Comparison of ENCODE assay signal across 9 cellular contexts in genomic region chr6:42726026-42726425, GRCh38. TPM values are rescaled to one million over a fixed set of nuclear protein-coding genes. Genes with fewer than 3 reads are reported as not detected.
DNase-seq lines count a peak whose midpoint lies in the region; ATAC-seq, FAIRE-seq and TF ChIP-seq lines count a peak whose summit lies in the region.
"Had no signal": no experiment of that assay in that cellular context is flagged by ENCODE, and none has a peak within 500 bp of the region (broad histone marks: within the 10 kb centered on the region; RNA-seq: fewer than 3 reads in every experiment).

No MANE protein-coding gene starts in this region.

- DNase-seq in HepG2 (ENCODE audit: low spot score) (no peak), adipocyte (ENCODE audit: low read depth) (no peak), uterus (no peak), HuH-7.5 (ENCODE audit: low spot score) (no peak), NCI-H1092 (lab: John Stamatoyannopoulos, UW) (no peak)

- TF ChIP-seq CTCF in liver (IDR thresholded peaks at IDR 0.05; ENCODE audit: low read depth, low read length, missing input control) (no peak), HepG2 (CRISPR knock-in tag; IDR thresholded peaks at IDR 0.05) (no peak), uterus (IDR thresholded peaks at IDR 0.05) (no peak)

- H3K4me2 ChIP-seq in HepG2 (ENCODE audit: low read depth, low read length): no peak overlapping the region

- no peak for FAIRE-seq in HepG2 (lab: Jason Lieb, UNC)
- FAIRE-seq: bronchial epithelial cell had no signal

- no peaks in the 10 kb centered on the region for H3K79me2 ChIP-seq in HepG2 (ENCODE audit: insufficient read depth, low read length)

- H3K4me1 ChIP-seq in liver (ENCODE audit: control insufficient read depth in 4 of 4, insufficient read depth in 4 of 4, low read length in 3 of 4): peaks cover 0 to 12% (median 10%) of the 10 kb centered on the region in 4 donors
- H3K4me1 ChIP-seq in HepG2 (ENCODE audit: insufficient read depth, low read length): peaks cover 20% of the 10 kb centered on the region
- H3K4me1 ChIP-seq in adipocyte (ENCODE audit: control insufficient read depth, insufficient read depth, low read length): peaks cover 13% of the 10 kb centered on the region
- H3K4me1 ChIP-seq in muscle layer of duodenum (ENCODE audit: control insufficient read depth in 1 of 2, insufficient read depth in 2 of 2, low read length in 2 of 2): peaks cover 6 to 18% of the 10 kb centered on the region in 2 donors
- H3K4me1 ChIP-seq in uterus: no peaks in the 10 kb centered on the region

- no peak overlapping the region for H2AFZ ChIP-seq in HepG2 (ENCODE audit: low read length)

- H3K4me3 ChIP-seq in liver (ENCODE audit: low read depth in 1 of 3, low read length in 3 of 3): no peak overlapping the region
- no peak overlapping the region for H3K4me3 ChIP-seq in HepG2 (replicated peaks in 1 of 3; ENCODE audit: insufficient read depth in 1 of 3, low read depth in 2 of 3, low read length in 3 of 3)
- H3K4me3 ChIP-seq in adipocyte (ENCODE audit: low read length): peak overlapping the region; percentile 79
- peak overlapping the region; percentile 70 to 79 for H3K4me3 ChIP-seq in muscle layer of duodenum (ENCODE audit: low read depth in 1 of 2, low read length in 2 of 2)
- no peak overlapping the region for H3K4me3 ChIP-seq in uterus

- H3K27ac ChIP-seq in liver (ENCODE audit: low read depth in 1 of 2, low read length in 2 of 2) (peak overlapping the region; percentile 21 to 73), HepG2 (ENCODE audit: extremely low read length, insufficient read depth, low read length) (no peak overlapping the region), muscle layer of duodenum (ENCODE audit: low read length) (peak overlapping the region; percentile 54), uterus (peak overlapping the region; percentile 83 to 87)

- ATAC-seq in HepG2 (no peak), GM18502 (IDR thresholded peaks at IDR 0.05; ENCODE audit: poor library complexity, unreplicated experiment) (no peak)

- no peak for TF ChIP-seq POLR2A in HepG2 (IDR thresholded peaks at IDR 0.05; ENCODE audit: insufficient read depth in 1 of 2, low read depth in 2 of 2, low read length in 2 of 2)
- no peak for TF ChIP-seq POLR2A in uterus (IDR thresholded peaks at IDR 0.05)

- no peaks in the 10 kb centered on the region for H3K36me3 ChIP-seq in liver (ENCODE audit: control insufficient read depth in 4 of 4, insufficient read depth in 3 of 4, low read depth in 1 of 4, low read length in 3 of 4)
- H3K36me3 ChIP-seq in HepG2 (replicated peaks in 1 of 2; ENCODE audit: control insufficient read depth in 1 of 2, insufficient read depth in 2 of 2, low read length in 2 of 2): no peaks in the 10 kb centered on the region
- H3K36me3 ChIP-seq in adipocyte (ENCODE audit: control insufficient read depth, insufficient read depth, low read length, severe bottlenecking): no peaks in the 10 kb centered on the region
- peaks cover 8 to 9% of the 10 kb centered on the region in 2 donors for H3K36me3 ChIP-seq in muscle layer of duodenum (ENCODE audit: control insufficient read depth in 1 of 2, insufficient read depth in 2 of 2, low read length in 2 of 2)
- H3K36me3 ChIP-seq in uterus: no peaks in the 10 kb centered on the region

- POLR2A ChIA-PET in HepG2 (lab: Yijun Ruan, JAX): interaction anchor here (0.9 to 2.4 kb wide), 4 partner anchors 20 to 154 kb away, joined by 4 to 14 read pairs (median 4); partner anchors contain the start of genes RPL7L1 and TBCC

- no peaks in the 10 kb centered on the region for H3K27me3 ChIP-seq in liver (ENCODE audit: control insufficient read depth in 4 of 4, insufficient read depth in 4 of 4, low read length in 3 of 4)
- no peaks in the 10 kb centered on the region for H3K27me3 ChIP-seq in HepG2 (ENCODE audit: control insufficient read depth in 1 of 2, insufficient read depth in 2 of 2, low read length in 2 of 2)
- no peaks in the 10 kb centered on the region for H3K27me3 ChIP-seq in adipocyte (replicated peaks; ENCODE audit: control insufficient read depth, insufficient read depth, low read length)
- no peaks in the 10 kb centered on the region for H3K27me3 ChIP-seq in muscle layer of duodenum (ENCODE audit: low read depth, low read length)
- no peaks in the 10 kb centered on the region for H3K27me3 ChIP-seq in uterus

- H4K20me1 ChIP-seq in HepG2 (ENCODE audit: insufficient read depth, low read length): no peaks in the 10 kb centered on the region

- TF ChIP-seq EP300 in HepG2 (IDR thresholded peaks at IDR 0.05; ENCODE audit: low read depth in 2 of 2, low read length in 2 of 2): no peak
- TF ChIP-seq EP300 in HepG2 (CRISPR knock-in tag; IDR thresholded peaks at IDR 0.05; ENCODE audit: borderline replicate concordance): no peak

- in situ Hi-C loops in HepG2 (cut with HindIII; ENCODE audit: extremely low pct_ligation_motif_present, low pct_unique_long_range_greater_than_20kb): loop anchor here (5.0 kb wide), 1 partner anchor 64 kb away; no protein-coding TSS in a partner anchor

- H3K9me3 ChIP-seq in liver (ENCODE audit: control insufficient read depth in 4 of 4, low read length in 3 of 4): no peaks in the 10 kb centered on the region
- no peaks in the 10 kb centered on the region for H3K9me3 ChIP-seq in HepG2 (ENCODE audit: low read length)
- no peaks in the 10 kb centered on the region for H3K9me3 ChIP-seq in adipocyte (ENCODE audit: control insufficient read depth, low read length)
- no peaks in the 10 kb centered on the region for H3K9me3 ChIP-seq in muscle layer of duodenum (ENCODE audit: control insufficient read depth in 1 of 2, low read length in 2 of 2)
- H3K9me3 ChIP-seq in uterus: no peaks in the 10 kb centered on the region

- no peak for TF ChIP-seq RAD21 in liver (IDR thresholded peaks at IDR 0.05)
- no peak for TF ChIP-seq RAD21 in HepG2 (CRISPR knock-in tag; IDR thresholded peaks at IDR 0.05)

- H3K9ac ChIP-seq in liver (ENCODE audit: low read depth in 1 of 2, low read length in 2 of 2) (peak overlapping the region in 1 of 2 donors; percentile 21), HepG2 (ENCODE audit: insufficient read depth, low read depth, low read length) (no peak overlapping the region), adipocyte (ENCODE audit: low read length) (peak overlapping the region; percentile 81)

- intact Hi-C loops in HepG2 (cut with micrococcal nuclease; ENCODE audit: unreplicated experiment) (loop anchor here (1.0 to 5.0 kb wide), 3 partner anchors 65 to 166 kb away; a partner anchor contains a TSS), uterus (cut with DNase I; ENCODE audit: low total_unique reads) (loop anchor here (2.0 kb wide), 1 partner anchor 65 kb away; no protein-coding TSS in a partner anchor)

- BruUV-seq in HepG2 (replicated peaks; lab: Mats Ljungman, UMichigan): no TSS peak

- CTCF ChIA-PET in HepG2 (lab: Yijun Ruan, JAX; ENCODE audit: low intra/inter-chr PET ratio, low total read pairs): interaction anchor here (0.6 to 1.9 kb wide), 4 partner anchors 64 to 417 kb away, joined by 3 to 29 read pairs (median 8); no protein-coding TSS in a partner anchor

RNA-seq across cellular contexts. Expression of gene PRPH2, which starts 3.6 kb away (rescaled TPM):
- total RNA-seq in liver (under 1 TPM; 0.08 to 0.33 TPM), HepG2 (2016; rRNA removed; fragmentation: Illumina TruSeq; extraction: Trizol) (0.04 and 0.06 TPM in 2 replicates), uterus (1 to 10 TPM in 3 of 4 donors, not detected in 1; 2.0 to 7.0 (median 5.8) TPM)
- polyA plus RNA-seq in liver (under 1 TPM; 0.06 to 0.17 TPM), HepG2 (2011; rRNA removed) (0.03 and 0.05 TPM in 2 replicates)
- total RNA-seq in HepG2 (2016; cell fraction: cytosol; rRNA removed; fragmentation: Illumina TruSeq; extraction: Trizol; ENCODE audit: low read depth): 0.10 TPM in 1 of 2 replicates, not detected in the other
- 0.04 TPM in 1 of 2 replicates, not detected in the other for total RNA-seq in HepG2 (2016; cell fraction: insoluble cytoplasmic fraction; rRNA removed; fragmentation: Illumina TruSeq; extraction: Trizol)
- total RNA-seq in HepG2 (2016; cell fraction: membrane; rRNA removed; fragmentation: Illumina TruSeq; extraction: Trizol): 0.10 TPM in 1 of 2 replicates, not detected in the other
- total RNA-seq in HepG2 (2016; cell fraction: nucleus; rRNA removed; fragmentation: Illumina TruSeq; extraction: Trizol): not detected in 2 replicates
- 0.05 TPM in 2 replicates for polyA plus RNA-seq in HepG2 (2011; cell fraction: cytosol; rRNA removed)
- 0.08 TPM in 1 of 2 replicates, not detected in the other for polyA plus RNA-seq in HepG2 (2011; cell fraction: nucleus; rRNA removed)
- not detected in 2 replicates for polyA plus RNA-seq in HepG2 (2012)
- not detected in 2 replicates for polyA plus RNA-seq in HepG2 (2016; cell fraction: cytosol; fragmentation: Illumina TruSeq; extraction: Trizol; ENCODE audit: low read depth)
- polyA plus RNA-seq in HepG2 (2016; cell fraction: insoluble cytoplasmic fraction; fragmentation: Illumina TruSeq; extraction: Trizol; ENCODE audit: low read depth): not detected in 2 replicates
- not detected in 2 replicates for polyA plus RNA-seq in HepG2 (2016; cell fraction: membrane; fragmentation: Illumina TruSeq; extraction: Trizol; ENCODE audit: low read depth)
- not detected in 2 replicates for polyA plus RNA-seq in HepG2 (2016; cell fraction: nucleus; fragmentation: Illumina TruSeq; extraction: Trizol; ENCODE audit: insufficient read depth, low read depth)
- not detected in 2 replicates for polyA minus RNA-seq in HepG2 (2011; rRNA and poly(A)+ RNA removed; ENCODE audit: low replicate concordance)
- polyA minus RNA-seq in HepG2 (2011; cell fraction: cytosol; rRNA and poly(A)+ RNA removed): not detected in 2 replicates
- 0.12 TPM in 1 of 2 replicates, not detected in the other for polyA minus RNA-seq in HepG2 (2011; cell fraction: nucleus; rRNA and poly(A)+ RNA removed)
- total RNA-seq: bronchial epithelial cell had no signal

RNA-seq across cellular contexts. Expression of gene TBCC, which starts 19.9 kb away (rescaled TPM):
- total RNA-seq in liver: 10 to 100 TPM; 12.4 to 13.5 TPM
- polyA plus RNA-seq in liver: 10 to 100 TPM in 1 of 2 donors, 1 to 10 TPM in 1; 6.9 to 10.9 TPM
- 36.1 and 43.2 TPM in 2 replicates for total RNA-seq in HepG2 (2016; rRNA removed; fragmentation: Illumina TruSeq; extraction: Trizol)
- 13.4 and 14.0 TPM in 2 replicates for total RNA-seq in HepG2 (2016; cell fraction: cytosol; rRNA removed; fragmentation: Illumina TruSeq; extraction: Trizol; ENCODE audit: low read depth)
- total RNA-seq in HepG2 (2016; cell fraction: insoluble cytoplasmic fraction; rRNA removed; fragmentation: Illumina TruSeq; extraction: Trizol): 37.2 and 41.5 TPM in 2 replicates
- total RNA-seq in HepG2 (2016; cell fraction: membrane; rRNA removed; fragmentation: Illumina TruSeq; extraction: Trizol): 20.4 and 22.9 TPM in 2 replicates
- 17.5 and 20.0 TPM in 2 replicates for total RNA-seq in HepG2 (2016; cell fraction: nucleus; rRNA removed; fragmentation: Illumina TruSeq; extraction: Trizol)
- 14.8 and 18.0 TPM in 2 replicates for polyA plus RNA-seq in HepG2 (2011; rRNA removed)
- 14.9 and 15.6 TPM in 2 replicates for polyA plus RNA-seq in HepG2 (2011; cell fraction: cytosol; rRNA removed)
- polyA plus RNA-seq in HepG2 (2011; cell fraction: nucleus; rRNA removed): 12.6 and 13.8 TPM in 2 replicates
- 12.0 and 15.3 TPM in 2 replicates for polyA plus RNA-seq in HepG2 (2012)
- polyA plus RNA-seq in HepG2 (2016; cell fraction: cytosol; fragmentation: Illumina TruSeq; extraction: Trizol; ENCODE audit: low read depth): 5.2 and 5.5 TPM in 2 replicates
- polyA plus RNA-seq in HepG2 (2016; cell fraction: insoluble cytoplasmic fraction; fragmentation: Illumina TruSeq; extraction: Trizol; ENCODE audit: low read depth): 26.8 and 28.7 TPM in 2 replicates
- 7.8 and 9.2 TPM in 2 replicates for polyA plus RNA-seq in HepG2 (2016; cell fraction: membrane; fragmentation: Illumina TruSeq; extraction: Trizol; ENCODE audit: low read depth)
- 20.6 and 21.7 TPM in 2 replicates for polyA plus RNA-seq in HepG2 (2016; cell fraction: nucleus; fragmentation: Illumina TruSeq; extraction: Trizol; ENCODE audit: insufficient read depth, low read depth)
- polyA minus RNA-seq in HepG2 (2011; rRNA and poly(A)+ RNA removed; ENCODE audit: low replicate concordance): 10.7 and 14.8 TPM in 2 replicates
- 8.2 and 9.3 TPM in 2 replicates for polyA minus RNA-seq in HepG2 (2011; cell fraction: cytosol; rRNA and poly(A)+ RNA removed)
- polyA minus RNA-seq in HepG2 (2011; cell fraction: nucleus; rRNA and poly(A)+ RNA removed): 7.6 and 7.7 TPM in 2 replicates
- 10 to 100 TPM in 3 of 4 donors, 1 to 10 TPM in 1; 7.9 to 48.7 (median 14.6) TPM for total RNA-seq in uterus

RNA-seq across cellular contexts. Expression of gene BICRAL, which starts 55.8 kb away (rescaled TPM):
- total RNA-seq in liver (1 to 10 TPM; 5.5 to 6.8 TPM), HepG2 (2016; rRNA removed; fragmentation: Illumina TruSeq; extraction: Trizol) (5.0 and 6.8 TPM in 2 replicates), uterus (10 to 100 TPM in 3 of 4 donors, 1 to 10 TPM in 1; 7.4 to 35.3 (median 18.2) TPM)
- polyA plus RNA-seq in liver (1 to 10 TPM; 1.7 to 2.3 TPM), HepG2 (2011; rRNA removed) (11.1 and 13.5 TPM in 2 replicates)
- total RNA-seq in HepG2 (2016; cell fraction: cytosol; rRNA removed; fragmentation: Illumina TruSeq; extraction: Trizol; ENCODE audit: low read depth): 1.6 and 1.9 TPM in 2 replicates
- total RNA-seq in HepG2 (2016; cell fraction: insoluble cytoplasmic fraction; rRNA removed; fragmentation: Illumina TruSeq; extraction: Trizol): 4.5 and 6.4 TPM in 2 replicates
- 4.8 and 5.3 TPM in 2 replicates for total RNA-seq in HepG2 (2016; cell fraction: membrane; rRNA removed; fragmentation: Illumina TruSeq; extraction: Trizol)
- 4.9 and 6.1 TPM in 2 replicates for total RNA-seq in HepG2 (2016; cell fraction: nucleus; rRNA removed; fragmentation: Illumina TruSeq; extraction: Trizol)
- polyA plus RNA-seq in HepG2 (2011; cell fraction: cytosol; rRNA removed): 9.5 and 11.4 TPM in 2 replicates
- 9.0 and 9.1 TPM in 2 replicates for polyA plus RNA-seq in HepG2 (2011; cell fraction: nucleus; rRNA removed)
- polyA plus RNA-seq in HepG2 (2012): 7.3 and 7.8 TPM in 2 replicates
- polyA plus RNA-seq in HepG2 (2016; cell fraction: cytosol; fragmentation: Illumina TruSeq; extraction: Trizol; ENCODE audit: low read depth): 0.24 and 0.26 TPM in 2 replicates
- 5.3 and 6.6 TPM in 2 replicates for polyA plus RNA-seq in HepG2 (2016; cell fraction: insoluble cytoplasmic fraction; fragmentation: Illumina TruSeq; extraction: Trizol; ENCODE audit: low read depth)
- polyA plus RNA-seq in HepG2 (2016; cell fraction: membrane; fragmentation: Illumina TruSeq; extraction: Trizol; ENCODE audit: low read depth): 1.5 and 1.7 TPM in 2 replicates
- polyA plus RNA-seq in HepG2 (2016; cell fraction: nucleus; fragmentation: Illumina TruSeq; extraction: Trizol; ENCODE audit: insufficient read depth, low read depth): 8.7 and 9.2 TPM in 2 replicates
- 16.6 and 32.3 TPM in 2 replicates for polyA minus RNA-seq in HepG2 (2011; rRNA and poly(A)+ RNA removed; ENCODE audit: low replicate concordance)
- polyA minus RNA-seq in HepG2 (2011; cell fraction: cytosol; rRNA and poly(A)+ RNA removed): 14.7 and 15.5 TPM in 2 replicates
- polyA minus RNA-seq in HepG2 (2011; cell fraction: nucleus; rRNA and poly(A)+ RNA removed): 14.7 and 18.9 TPM in 2 replicates

Comparison
In these comparisons a context has a peak if more than half of its experiments do, and no peak if none do; other contexts are left out.
1. H3K4me3 ChIP-seq: peak in adipocyte (single experiment) and muscle layer of duodenum (2 of 2); none in liver (0 of 3), HepG2 (0 of 3) and uterus (0 of 2).